18 cellular contexts compared by ENCODE assay signal in the genomic region with DNA sequence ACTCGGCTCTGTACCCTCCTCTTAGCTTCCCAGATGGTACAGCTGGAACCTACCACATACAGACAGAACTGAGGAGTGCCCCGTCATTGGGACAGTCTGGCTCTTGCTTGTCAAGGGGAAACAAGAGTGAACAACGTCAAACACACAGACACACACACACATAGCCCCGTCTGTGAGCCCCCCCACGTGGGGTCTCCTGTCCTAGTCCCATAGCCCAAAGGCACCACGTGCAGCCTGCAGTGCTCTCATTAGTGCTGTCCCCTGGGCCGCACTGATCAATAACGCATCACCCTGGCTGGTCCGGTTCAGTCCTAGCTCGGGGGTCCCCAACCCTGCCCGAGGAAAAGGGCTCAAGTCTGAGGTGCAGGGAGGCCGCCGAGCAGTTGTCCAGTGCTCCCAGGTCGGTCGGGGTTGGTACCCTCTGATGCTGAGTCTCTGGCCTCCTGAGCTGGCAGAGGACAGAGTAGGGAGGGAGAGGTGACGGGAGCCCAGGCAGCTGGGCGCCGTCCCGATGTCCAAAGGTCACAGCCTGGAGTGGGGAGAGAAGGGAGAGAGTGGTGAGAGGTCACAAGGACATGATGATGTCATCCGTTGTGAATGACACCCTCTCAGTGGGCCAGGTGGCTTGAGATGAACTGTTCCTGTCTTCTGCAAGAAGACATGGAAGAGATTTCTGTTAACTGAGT.
DNase-seq lines count a peak whose midpoint lies in the region; ATAC-seq, FAIRE-seq and TF ChIP-seq lines count a peak whose summit lies in the region.
"Had no signal": no experiment of that assay in that cellular context is flagged by ENCODE, and none has a peak within 500 bp of the region (broad histone marks: within the 10 kb centered on the region; RNA-seq: fewer than 3 reads in every experiment).

No MANE protein-coding gene starts in this region.

- H3K9me3 ChIP-seq in A549 (0 out of 3 replicates have a peak, but pooled peaks cover 5% of the 10 kb centered on the region), Peyer's patch (peaks cover 0 to 5% (median 0%) of the 10 kb centered on the region in 4 donors), neuronal stem cell (replicated peaks in 1 of 2; ENCODE audit: control insufficient read depth in 2 of 2, insufficient read depth in 1 of 2, low read depth in 1 of 2, low read length in 2 of 2) (peaks cover 2 to 4% of the 10 kb centered on the region in 2 donors)

- peaks cover 16% of the 10 kb centered on the region for H3K4me1 ChIP-seq in A549
- H3K4me1 ChIP-seq in Peyer's patch: no peaks in the 10 kb centered on the region
- peaks cover 0 to 7% of the 10 kb centered on the region in 2 donors for H3K4me1 ChIP-seq in neuronal stem cell (ENCODE audit: control insufficient read depth in 2 of 2, insufficient read depth in 1 of 2, low read depth in 1 of 2, low read length in 2 of 2)

- no peaks in the 10 kb centered on the region for H3K27me3 ChIP-seq in Peyer's patch
- no peaks in the 10 kb centered on the region for H3K27me3 ChIP-seq in neuronal stem cell (ENCODE audit: control insufficient read depth in 3 of 3, insufficient read depth in 3 of 3, low read depth in 1 of 3, low read length in 3 of 3)
- H3K27me3 ChIP-seq: SJCRH30 had no signal

- no peak overlapping the region for H3K4ac ChIP-seq in neuronal stem cell (ENCODE audit: low read length)

- H2AFZ ChIP-seq in neuronal stem cell (ENCODE audit: low read length): no peak overlapping the region
- H2AFZ ChIP-seq: GM23248 had no signal

- H3K36me3 Mint-ChIP-seq in CD14-positive monocyte: no peaks in the 10 kb centered on the region

- TF ChIP-seq EP300 in A549 (IDR thresholded peaks at IDR 0.05): no peak

- DNase-seq in A549 (ENCODE audit: low read depth in 1 of 2, low spot score in 1 of 2) (peak in 1 of 2 experiments; percentile 18), Peyer's patch (peak in 2 of 3 donors; percentile 61), left lobe of liver (ENCODE audit: low spot score) (peak; percentile 92), neuronal stem cell (ENCODE audit: low spot score) (no peak), NAMALWA (ENCODE audit: low spot score) (no peak), CD14-positive monocyte (ENCODE audit: low spot score) (no peak), AG08396 (ENCODE audit: low spot score) (no peak)
- DNase-seq: 8988T, DMS79, GM23248, Kasumi-1, NCI-H1417, NCI-H1930, NCI-H510A treated with DMSO at 0.1 percent for 48 hours, SJCRH30 had no signal

- H3K9ac ChIP-seq in neuronal stem cell (ENCODE audit: low read depth, low read length, poor library complexity): no peak overlapping the region
- H3K9ac ChIP-seq: GM23248 had no signal

- POLR2A ChIA-PET in A549 (lab: Yijun Ruan, JAX): no interaction called here

- TF ChIP-seq POLR2A in A549 (IDR thresholded peaks at IDR 0.05; ENCODE audit: low read length) (no peak), Peyer's patch (IDR thresholded peaks at IDR 0.05) (no peak)

- FAIRE-seq in A549 (lab: Jason Lieb, UNC): no peak
- FAIRE-seq: GM12892 had no signal

- peak in 1 of 2 experiments; percentile 42; a peak in 3 of 6 replicates for ATAC-seq in A549
- ATAC-seq in left lobe of liver: peak; percentile 99
- no peak for ATAC-seq in GM19023 (IDR thresholded peaks at IDR 0.05; ENCODE audit: unreplicated experiment)

- H2BK12ac ChIP-seq in neuronal stem cell (ENCODE audit: low read length): no peak overlapping the region

- H3K4me3 Mint-ChIP-seq in CD14-positive monocyte: no peak overlapping the region

- no peak overlapping the region for H3K27ac Mint-ChIP-seq in CD14-positive monocyte

- no peaks in the 10 kb centered on the region for H3K36me3 ChIP-seq in Peyer's patch
- no peaks in the 10 kb centered on the region for H3K36me3 ChIP-seq in neuronal stem cell (replicated peaks in 1 of 2; ENCODE audit: control insufficient read depth in 2 of 2, insufficient read depth in 2 of 2, low read length in 2 of 2)
- H3K36me3 ChIP-seq: SJCRH30 had no signal

- intact Hi-C loops in CD14-positive monocyte (cut with micrococcal nuclease): no loop called here

- peak overlapping the region; percentile 85 for H3K14ac ChIP-seq in neuronal stem cell (ENCODE audit: low read length)

- H3K4me2 ChIP-seq in A549: peak overlapping the region; percentile 44
- no peak overlapping the region for H3K4me2 ChIP-seq in neuronal stem cell (ENCODE audit: insufficient read depth, low read length, poor library complexity, severe bottlenecking)

- CTCF ChIA-PET in A549 (lab: Yijun Ruan, JAX): interaction anchor here (1.0 to 1.1 kb wide), 2 partner anchors 10 to 100 kb away, joined by 3 to 4 read pairs; no protein-coding TSS in a partner anchor

- H2BK120ac ChIP-seq in neuronal stem cell (ENCODE audit: low read depth, low read length): no peak overlapping the region

- no peak overlapping the region for H4K91ac ChIP-seq in neuronal stem cell (ENCODE audit: low read depth, low read length, poor library complexity)

- no peak overlapping the region for H2BK15ac ChIP-seq in neuronal stem cell (ENCODE audit: low read length)

- H3K79me1 ChIP-seq in neuronal stem cell (ENCODE audit: low read depth, low read length): no peaks in the 10 kb centered on the region

- H3K23ac ChIP-seq in neuronal stem cell (ENCODE audit: low read depth, low read length, poor library complexity): no peak overlapping the region

- TF ChIP-seq RAD21 in A549 (conservative IDR thresholded peaks at IDR 0.05 in 1 of 2, IDR thresholded peaks at IDR 0.05 in 1 of 2): no peak

- peaks cover 3 to 14% (median 8%) of the 10 kb centered on the region in 7 donors for H3K9me3 Mint-ChIP-seq in CD14-positive monocyte

- H2AK5ac ChIP-seq in neuronal stem cell (ENCODE audit: low read depth, low read length): peak overlapping the region; percentile 16

- H3K4me1 Mint-ChIP-seq in CD14-positive monocyte: no peaks in the 10 kb centered on the region

- peak overlapping the region; percentile 84 for H4K8ac ChIP-seq in neuronal stem cell (ENCODE audit: low read depth, low read length)

- 51% methylated on average over 11 of the region's 20 CpGs for WGBS in A549 (ENCODE audit: missing lambda C conversion rate)
- WGBS in neuronal stem cell (ENCODE audit: extremely low coverage in 2 of 2, insufficient read length in 2 of 2, insufficient replicate concordance in 1 of 2), 2 donors: no CpG with 5 or more reads among the region's 20 CpGs

- H3K4me3 ChIP-seq in A549 (no peak overlapping the region), Peyer's patch (no peak overlapping the region), neuronal stem cell (ENCODE audit: low read length in 2 of 2) (no peak overlapping the region)
- H3K4me3 ChIP-seq: GM23248, SJCRH30 had no signal

- H2BK5ac ChIP-seq in neuronal stem cell (ENCODE audit: low read length): no peak overlapping the region

- TF ChIP-seq CTCF in A549 (IDR thresholded peaks at IDR 0.05) (no peak), Peyer's patch (IDR thresholded peaks at IDR 0.05) (no peak), CD14-positive monocyte (IDR thresholded peaks at IDR 0.05) (no peak)

- peak overlapping the region in 1 of 2 experiments; percentile 34; a peak in 1 of 6 replicates for H3K27ac ChIP-seq in A549
- no peak overlapping the region for H3K27ac ChIP-seq in Peyer's patch
- H3K27ac ChIP-seq in neuronal stem cell (replicated peaks; ENCODE audit: low read length): no peak overlapping the region
- H3K27ac ChIP-seq: C4-2B, GM23248, SJCRH30 had no signal

- peaks cover 5 to 10% (median 8%) of the 10 kb centered on the region in 3 donors for H3K27me3 Mint-ChIP-seq in CD14-positive monocyte (ENCODE audit: low read depth in 3 of 3)

- H3K18ac ChIP-seq in neuronal stem cell (ENCODE audit: low read length): peak overlapping the region; percentile 32

TF ChIP-seq in A549, 52 proteins besides CTCF, POLR2A, EP300 and RAD21:
- TF ChIP-seq NFE2L2 (conservative IDR thresholded peaks at IDR 0.05; ENCODE audit: low read length): no peak
- no peak for TF ChIP-seq KDM1A (IDR thresholded peaks at IDR 0.05; ENCODE audit: low read depth)
- TF ChIP-seq EHF (CRISPR knock-in tag; IDR thresholded peaks at IDR 0.05): no peak
- no peak for TF ChIP-seq MAZ (IDR thresholded peaks at IDR 0.05; ENCODE audit: borderline replicate concordance, low read depth, low read length)
- TF ChIP-seq RFX5 (IDR thresholded peaks at IDR 0.05): no peak
- TF ChIP-seq ZSCAN20 (CRISPR knock-in tag; IDR thresholded peaks at IDR 0.05): no peak
- TF ChIP-seq, protein P1, sequence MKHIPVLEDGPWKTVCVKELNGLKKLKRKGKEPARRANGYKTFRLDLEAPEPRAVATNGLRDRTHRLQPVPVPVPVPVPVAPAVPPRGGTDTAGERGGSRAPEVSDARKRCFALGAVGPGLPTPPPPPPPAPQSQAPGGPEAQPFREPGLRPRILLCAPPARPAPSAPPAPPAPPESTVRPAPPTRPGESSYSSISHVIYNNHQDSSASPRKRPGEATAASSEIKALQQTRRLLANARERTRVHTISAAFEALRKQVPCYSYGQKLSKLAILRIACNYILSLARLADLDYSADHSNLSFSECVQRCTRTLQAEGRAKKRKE (CRISPR knock-in tag; IDR thresholded peaks at IDR 0.05; ENCODE audit: low read depth): no peak
- TF ChIP-seq SMC3 (IDR thresholded peaks at IDR 0.05): no peak
- TF ChIP-seq NPAS2 (CRISPR knock-in tag; IDR thresholded peaks at IDR 0.05; ENCODE audit: borderline replicate concordance): no peak
- TF ChIP-seq TFCP2L1 (CRISPR knock-in tag; IDR thresholded peaks at IDR 0.05): no peak
- no peak for TF ChIP-seq SREBF2 (IDR thresholded peaks at IDR 0.05)
- no peak for TF ChIP-seq RNF2 (IDR thresholded peaks at IDR 0.05; ENCODE audit: borderline replicate concordance, low read depth)
- TF ChIP-seq, protein P2, sequence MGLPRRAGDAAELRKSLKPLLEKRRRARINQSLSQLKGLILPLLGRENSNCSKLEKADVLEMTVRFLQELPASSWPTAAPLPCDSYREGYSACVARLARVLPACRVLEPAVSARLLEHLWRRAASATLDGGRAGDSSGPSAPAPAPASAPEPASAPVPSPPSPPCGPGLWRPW (IDR thresholded peaks at IDR 0.05): no peak
- TF ChIP-seq, protein P3, sequence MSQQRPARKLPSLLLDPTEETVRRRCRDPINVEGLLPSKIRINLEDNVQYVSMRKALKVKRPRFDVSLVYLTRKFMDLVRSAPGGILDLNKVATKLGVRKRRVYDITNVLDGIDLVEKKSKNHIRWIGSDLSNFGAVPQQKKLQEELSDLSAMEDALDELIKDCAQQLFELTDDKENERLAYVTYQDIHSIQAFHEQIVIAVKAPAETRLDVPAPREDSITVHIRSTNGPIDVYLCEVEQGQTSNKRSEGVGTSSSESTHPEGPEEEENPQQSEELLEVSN (IDR thresholded peaks at IDR 0.05; ENCODE audit: borderline replicate concordance, low read depth): no peak
- no peak for TF ChIP-seq CEBPB (IDR thresholded peaks at IDR 0.05)
- TF ChIP-seq MYC (IDR thresholded peaks at IDR 0.05; ENCODE audit: borderline replicate concordance, low read length): no peak
TF ChIP-seq in A549: peak in this region for 0.

Comparison
In these comparisons a context has a peak if more than half of its experiments do, and no peak if none do; other contexts are left out.
1. DNase-seq: peak in Peyer's patch (2 of 3) and left lobe of liver (single experiment); none in neuronal stem cell (single experiment), NAMALWA (single experiment), CD14-positive monocyte (single experiment) and AG08396 (single experiment).